In genomic region chr3:119794971-119795612, GRCh38 we compare ENCODE assay signal across 10 cellular contexts.
DNase-seq lines count a peak whose midpoint lies in the region; ATAC-seq and TF ChIP-seq lines count a peak whose summit lies in the region.
"Had no signal": no experiment of that assay in that cellular context is flagged by ENCODE, and none has a peak within 500 bp of the region (broad histone marks: within the 10 kb centered on the region; RNA-seq: fewer than 3 reads in every experiment).

No MANE protein-coding gene starts in this region.

- DNase-seq in EL (peak; percentile 33), NOMO-1 treated with dmso at 0.1 percent for 144 hours (lab: John Stamatoyannopoulos, UW; ENCODE audit: unreplicated experiment) (peak; percentile 82), epithelial cell of esophagus (ENCODE audit: low read depth) (peak; percentile 31), pons (ENCODE audit: low spot score) (no peak)
- no peak for DNase-seq in activated CD4-positive, alpha-beta T cell treated with anti-CD3 and anti-CD28 coated beads, Interleukin-2, amount 50 U/mL, for 1 hour
- DNase-seq: stimulated activated CD4-positive, alpha-beta T cell treated with anti-CD3 and anti-CD28 coated beads, Interleukin-2, amount 100 ng/mL, for 24 hours had no signal

- H3K4me1 ChIP-seq in muscle layer of duodenum (ENCODE audit: control insufficient read depth in 1 of 2, insufficient read depth in 2 of 2, low read length in 2 of 2), result no peaks in the 10 kb centered on the region

- H3K4me3 ChIP-seq in epithelial cell of esophagus (ENCODE audit: low read length), result no peak overlapping the region
- no peak overlapping the region for H3K4me3 ChIP-seq in muscle layer of duodenum (ENCODE audit: low read depth in 1 of 2, low read length in 2 of 2)
- H3K4me3 ChIP-seq: lung had no signal

- no peaks in the 10 kb centered on the region for H3K9me3 ChIP-seq in muscle layer of duodenum (ENCODE audit: control insufficient read depth in 1 of 2, low read length in 2 of 2)

- TF ChIP-seq CTCF in epithelial cell of esophagus (IDR thresholded peaks at IDR 0.05; ENCODE audit: insufficient read depth, low read depth, low read length, missing control alignments), result no peak

- ATAC-seq in HG03432 (IDR thresholded peaks at IDR 0.05; ENCODE audit: unreplicated experiment) (no peak), GM18517 (IDR thresholded peaks at IDR 0.05; ENCODE audit: unreplicated experiment) (no peak)

- H3K27me3 ChIP-seq in muscle layer of duodenum (ENCODE audit: low read depth, low read length), result no peaks in the 10 kb centered on the region

- H3K36me3 ChIP-seq in muscle layer of duodenum (ENCODE audit: control insufficient read depth in 1 of 2, insufficient read depth in 2 of 2, low read length in 2 of 2), result no peaks in the 10 kb centered on the region

- H3K27ac ChIP-seq in muscle layer of duodenum (ENCODE audit: low read length), result peak overlapping the region; percentile 27

Comparison
In these comparisons a context has a peak if more than half of its experiments do, and no peak if none do; other contexts are left out.
1. DNase-seq: peak in EL (single experiment), NOMO-1 treated with dmso at 0.1 percent for 144 hours (single experiment) and epithelial cell of esophagus (single experiment); none in pons (single experiment) and activated CD4-positive, alpha-beta T cell treated with anti-CD3 and anti-CD28 coated beads, Interleukin-2, amount 50 U/mL, for 1 hour (single experiment).